Comparison of ENCODE assay signal across 19 cellular contexts in the genomic region with DNA sequence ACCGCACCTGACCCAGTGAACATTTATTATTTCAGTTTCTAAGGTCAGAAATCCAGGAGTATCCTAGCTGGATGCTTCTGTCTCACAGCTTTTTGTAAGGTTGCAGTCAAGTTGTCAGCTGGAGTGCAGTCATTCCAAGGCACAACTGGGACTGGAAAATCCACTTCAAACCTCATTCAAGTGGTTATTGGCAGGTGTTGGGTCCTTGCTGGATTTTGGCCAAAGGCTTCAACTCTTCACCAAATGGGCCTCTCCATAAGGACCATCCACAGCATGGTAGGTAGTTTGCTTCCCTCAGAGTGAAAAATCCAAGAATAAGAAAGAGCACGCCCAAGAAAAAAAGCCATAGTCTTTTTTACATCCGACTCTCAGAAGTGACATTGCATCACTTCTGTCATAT. TPM values are rescaled to one million over a fixed set of nuclear protein-coding genes. Genes with fewer than 3 reads are reported as not detected.
"Had no signal": no experiment of that assay in that cellular context is flagged by ENCODE, and none has a peak within 500 bp of the region (broad histone marks: within the 10 kb centered on the region; RNA-seq: fewer than 3 reads in every experiment).

No MANE protein-coding gene starts in this region.

RNA-seq across cellular contexts. Expression of a gene that starts 19.7 kb away (rescaled TPM):
- total RNA-seq: activated CD4-positive, alpha-beta memory T cell treated with anti-CD3 and anti-CD28 coated beads for 36 hours; activated CD4-positive, alpha-beta T cell treated with anti-CD3 and anti-CD28 coated beads for 36 hours; activated naive CD4-positive, alpha-beta T cell treated with anti-CD3 and anti-CD28 coated beads for 36 hours; activated naive CD4-positive, alpha-beta T cell treated with anti-CD3 and anti-CD28 coated beads, Interleukin-2, amount 50 U/mL, for 72 hours; activated T-cell treated with anti-CD3 and anti-CD28 coated beads, Interleukin-2, amount 50 U/mL, for 4 hours; activated T-helper 1 cell treated with anti-CD3 and anti-CD28 coated beads, Interleukin-12 subunit alpha, Interleukin-12 subunit beta, Interleukin-2, Interleukin-4 antibody, amounts not matched to agents 30 ng/mL and 10 ng/mL and 1 ng/mL, durations not matched to agents 14 hours and 24 hours and 36 hours; adrenal gland; astrocyte; body of pancreas; breast epithelium; cardiac septum; MCF 10A; OCI-LY7; PC-9; Right ventricle myocardium inferior; SK-MEL-5; T-cell; T-helper 17 cell; WTC11 had no signal
- polyA plus RNA-seq: adrenal gland had no signal
